ENCODE assay signal across 8 cellular contexts in genomic region chr2:227871375-227871788, GRCh38. TPM values are rescaled to one million over a fixed set of nuclear protein-coding genes. Genes with fewer than 3 reads are reported as not detected.
DNase-seq lines count a peak whose midpoint lies in the region; ATAC-seq and TF ChIP-seq lines count a peak whose summit lies in the region.

Gene DAW1 (plus strand): TSS chr2:227871631. CDS start chr2:227871690, 59 bp downstream.

- DNase-seq in DMS153 treated with DMSO at 0.1 percent for 48 hours (lab: John Stamatoyannopoulos, UW; ENCODE audit: unreplicated experiment): peak; percentile 33
- DNase-seq in activated CD4-positive, alpha-beta T cell treated with anti-CD3 and anti-CD28 coated beads for 1 hour: peak; percentile 17
- peak; percentile 81 for DNase-seq in dermis blood vessel endothelial cell
- DNase-seq in left lobe of liver (ENCODE audit: low spot score): peak; percentile 54
- DNase-seq in stimulated activated CD4-positive, alpha-beta T cell treated with anti-CD3 and anti-CD28 coated beads, TNF-alpha, amount 100 ng/mL, for 1 hour (ENCODE audit: low read depth in 3 of 3, low spot score in 1 of 3): peak; percentile 3 to 14 (median 5)
- DNase-seq in prostate gland (ENCODE audit: low spot score): no peak
- DNase-seq in D341Med (ENCODE audit: low spot score): no peak

- 1% methylated on average over 33 of the region's 34 CpGs for WGBS in prostate gland

- peak within 1 kb of the TSS in 1 of 2 donors; percentile 4 for H3K4me3 ChIP-seq in prostate gland

- no peaks in the 10 kb centered on the region for H3K36me3 ChIP-seq in prostate gland

- intact Hi-C loops in prostate gland (cut with DNase I): no loop called here

- H3K27me3 ChIP-seq in prostate gland (replicated peaks; ENCODE audit: insufficient read depth): no peaks in the 10 kb centered on the region

- H3K9me3 ChIP-seq in prostate gland: no peaks in the 10 kb centered on the region

- no peak within 1 kb of the TSS for H3K27ac ChIP-seq in prostate gland

- ATAC-seq in HG02943 (IDR thresholded peaks at IDR 0.05; ENCODE audit: low read depth, unreplicated experiment): peak; percentile 84
- peak; percentile 56 for ATAC-seq in left lobe of liver

- no peaks in the 10 kb centered on the region for H3K4me1 ChIP-seq in prostate gland (replicated peaks)

- TF ChIP-seq POLR2A in prostate gland (IDR thresholded peaks at IDR 0.05): no peak

- no peak for TF ChIP-seq CTCF in prostate gland (IDR thresholded peaks at IDR 0.05)

RNA-seq across cellular contexts. Expression of gene DAW1, which starts in this region (rescaled TPM):
- 0.51 TPM in 1 of 2 replicates, not detected in the other for total RNA-seq in dermis blood vessel endothelial cell
- not detected for total RNA-seq in left lobe of liver
- total RNA-seq in prostate gland: 1 to 10 TPM in 1 of 2 donors, not detected in 1; 3.0 TPM

Comparison
In these comparisons a context has a peak if more than half of its experiments do, and no peak if none do; other contexts are left out.
1. Peak in DNase-seq in dermis blood vessel endothelial cell; RNA of the gene not detected or under 1 TPM.
2. Peak in DNase-seq and ATAC-seq in left lobe of liver; RNA of the gene not detected or under 1 TPM.
3. DNase-seq: peak in DMS153 treated with DMSO at 0.1 percent for 48 hours (single experiment), activated CD4-positive, alpha-beta T cell treated with anti-CD3 and anti-CD28 coated beads for 1 hour (single experiment) and stimulated activated CD4-positive, alpha-beta T cell treated with anti-CD3 and anti-CD28 coated beads, TNF-alpha, amount 100 ng/mL, for 1 hour (3 of 3); none in prostate gland (single experiment) and D341Med (single experiment).